Comparison of ENCODE assay signal across 1 cellular context in genomic region chr12:57235728-57236131, GRCh38.
TF ChIP-seq lines count a peak whose summit lies in the region.

No MANE protein-coding gene starts in this region.

TF ChIP-seq in K562, 482 proteins besides CTCF, POLR2A, EP300 and RAD21:
- TF ChIP-seq ZBED1 (IDR thresholded peaks at IDR 0.05) (no peak), PTRF (tag; IDR thresholded peaks at IDR 0.05) (no peak), ZEB2 (IDR thresholded peaks at IDR 0.05) (no peak), POLR2H (tag; IDR thresholded peaks at IDR 0.05; ENCODE audit: low read depth) (peak; percentile 23; the same call in 1 of the 2 replicates), POLR2AphosphoS5 (IDR thresholded peaks at IDR 0.05; ENCODE audit: control insufficient read depth, insufficient read depth, low read depth, low read length) (no peak), ILF3 (IDR thresholded peaks at IDR 0.05; ENCODE audit: borderline replicate concordance) (no peak), WHSC1 (IDR thresholded peaks at IDR 0.05; ENCODE audit: low read length) (no peak), POLR2AphosphoS2 (IDR thresholded peaks at IDR 0.05; ENCODE audit: low read length) (0 out of 2 replicates have a peak, but pooled peaks have one; percentile 81), MAFG (tag; conservative IDR thresholded peaks at IDR 0.05) (no peak)
